Comparison of ENCODE assay signal across 9 cellular contexts in genomic region chr7:1503390-1503789, GRCh38. TPM values are rescaled to one million over a fixed set of nuclear protein-coding genes. Genes with fewer than 3 reads are reported as not detected.
DNase-seq lines count a peak whose midpoint lies in the region; ATAC-seq, FAIRE-seq and TF ChIP-seq lines count a peak whose summit lies in the region.
"Had no signal": no experiment of that assay in that cellular context is flagged by ENCODE, and none has a peak within 500 bp of the region (broad histone marks: within the 10 kb centered on the region; RNA-seq: fewer than 3 reads in every experiment).

No MANE protein-coding gene starts in this region.

- 16% methylated on average over 24 of the region's 24 CpGs for WGBS in A549 (ENCODE audit: missing lambda C conversion rate)
- WGBS in HUES64 = 32% methylated on average over 24 of the region's 24 CpGs

- TF ChIP-seq RAD21 in A549 (conservative IDR thresholded peaks at IDR 0.05 in 1 of 2, IDR thresholded peaks at IDR 0.05 in 1 of 2) = no peak

- H3K4me1 ChIP-seq in A549 (peaks cover 49% of the 10 kb centered on the region), HUES64 (ENCODE audit: insufficient read depth, low read length) (peaks cover 7% of the 10 kb centered on the region; the same call in 1 of the 2 replicates), mucosa of rectum (ENCODE audit: control insufficient read depth in 2 of 2, insufficient read depth in 2 of 2, low read length in 2 of 2) (peaks cover 11 to 16% of the 10 kb centered on the region in 2 donors)

- H3K27ac ChIP-seq in A549 (peak overlapping the region; percentile 87 to 98), HUES64 (ENCODE audit: low read depth, low read length) (no peak overlapping the region), mucosa of rectum (ENCODE audit: low read depth in 2 of 2, low read length in 2 of 2) (no peak overlapping the region)

- POLR2A ChIA-PET in A549 (lab: Yijun Ruan, JAX) = no interaction called here

- H3K9me3 ChIP-seq in A549 = no peaks in the 10 kb centered on the region
- no peaks in the 10 kb centered on the region for H3K9me3 ChIP-seq in HUES64 (ENCODE audit: insufficient read depth, low read depth, low read length)
- no peaks in the 10 kb centered on the region for H3K9me3 ChIP-seq in mucosa of rectum (ENCODE audit: control insufficient read depth in 2 of 2, low read length in 2 of 2)

- no peak for TF ChIP-seq CTCF in A549 (IDR thresholded peaks at IDR 0.05)
- no peak for TF ChIP-seq CTCF in cardiac fibroblast (IDR thresholded peaks at IDR 0.05; ENCODE audit: low read depth, low read length)

- H3K9ac ChIP-seq in HUES64 (ENCODE audit: low read depth, low read length) (peak overlapping the region; percentile 91), mucosa of rectum (ENCODE audit: low read depth in 1 of 2, low read length in 2 of 2) (peak overlapping the region; percentile 65 to 79)

- ATAC-seq in A549 = no peak
- ATAC-seq in GM21447 (IDR thresholded peaks at IDR 0.05; ENCODE audit: unreplicated experiment) = no peak
- no peak for ATAC-seq in HG03520 (IDR thresholded peaks at IDR 0.05; ENCODE audit: unreplicated experiment)

- H3K4me3 ChIP-seq in A549 (peak overlapping the region; percentile 93), HUES64 (ENCODE audit: low read length) (peak overlapping the region; percentile 98), cardiac fibroblast (replicated peaks in 1 of 2; ENCODE audit: low read depth in 2 of 2, low read length in 2 of 2) (peak overlapping the region; percentile 92 to 95), mucosa of rectum (ENCODE audit: low read length in 2 of 2) (peak overlapping the region; percentile 89 to 91)

- no peak for TF ChIP-seq EP300 in A549 (IDR thresholded peaks at IDR 0.05)

- peaks cover 38% of the 10 kb centered on the region for H3K36me3 ChIP-seq in HUES64 (ENCODE audit: insufficient read depth, low read length)
- peaks cover 12 to 26% of the 10 kb centered on the region in 2 donors for H3K36me3 ChIP-seq in mucosa of rectum (ENCODE audit: control insufficient read depth in 2 of 2, insufficient read depth in 2 of 2, low read length in 2 of 2)

- peak overlapping the region; percentile 91 for H3K4me2 ChIP-seq in A549

- CTCF ChIA-PET in A549 (lab: Yijun Ruan, JAX) = interaction anchor here (0.6 to 8.1 kb wide), 11 partner anchors 13 to 277 kb away, joined by 3 to 64 read pairs (median 4); partner anchors contain the start of gene TMEM184A

- DNase-seq in A549 (ENCODE audit: low read depth in 1 of 2, low spot score in 1 of 2) (no peak), cardiac fibroblast (ENCODE audit: low read depth in 2 of 2) (no peak), ureter (ENCODE audit: low spot score) (no peak), amygdala (lab: John Stamatoyannopoulos, UW) (no peak)
- DNase-seq: NCI-H526 had no signal

- H3K27me3 ChIP-seq in HUES64 (ENCODE audit: insufficient read depth, low read length) (no peaks in the 10 kb centered on the region), mucosa of rectum (ENCODE audit: control insufficient read depth in 2 of 2, insufficient read depth in 2 of 2, low read length in 2 of 2) (no peaks in the 10 kb centered on the region)

- FAIRE-seq in A549 (lab: Jason Lieb, UNC) = no peak

- no peak for TF ChIP-seq POLR2A in A549 (IDR thresholded peaks at IDR 0.05; ENCODE audit: low read length)

TF ChIP-seq in A549, 52 proteins besides CTCF, POLR2A, EP300 and RAD21:
- TF ChIP-seq CEBPB (IDR thresholded peaks at IDR 0.05) (no peak), NR3C1 (IDR thresholded peaks at IDR 0.05) (no peak), EHF (CRISPR knock-in tag; IDR thresholded peaks at IDR 0.05) (no peak), ELK1 (IDR thresholded peaks at IDR 0.05; ENCODE audit: low read depth, low read length) (no peak), MYC (IDR thresholded peaks at IDR 0.05; ENCODE audit: borderline replicate concordance, low read length) (no peak), ZFP36 (IDR thresholded peaks at IDR 0.05; ENCODE audit: borderline replicate concordance, partially characterized antibody) (peak; percentile 82), KDM5A (IDR thresholded peaks at IDR 0.05) (no peak)

RNA-seq across cellular contexts. Expression of gene INTS1, which starts 0.8 kb away (rescaled TPM):
- polyA plus RNA-seq in A549 (2011; rRNA removed) = 14.6 and 18.4 TPM in 2 replicates
- 50.9 and 73.0 TPM in 2 replicates for polyA plus RNA-seq in A549 (2012; cell fraction: cytosol; rRNA removed)
- polyA plus RNA-seq in A549 (2012; cell fraction: nucleus; rRNA removed) = 263 and 419 TPM in 2 replicates
- 48.0 to 48.7 TPM (median 48.1 TPM) in 3 replicates for polyA plus RNA-seq in A549 (2017; fragmentation: RNase III; extraction: RNeasy Plus Mini Kit Qiagen cat#74134 plus additional on column Dnase treatment)
- 28.4 and 51.5 TPM in 2 replicates for polyA minus RNA-seq in A549 (2011; rRNA and poly(A)+ RNA removed)
- 52.0 TPM for polyA plus RNA-seq in HUES64 (2013, experiment 1 of 2)
- 50.7 TPM for polyA plus RNA-seq in HUES64 (2013, experiment 2 of 2)
- 97.5 TPM for total RNA-seq in ureter

RNA-seq across cellular contexts. Expression of gene MAFK, which starts 27.1 kb away (rescaled TPM):
- 61.0 and 67.9 TPM in 2 replicates for polyA plus RNA-seq in A549 (2011; rRNA removed)
- polyA plus RNA-seq in A549 (2012; cell fraction: cytosol; rRNA removed) = 47.0 and 67.0 TPM in 2 replicates
- polyA plus RNA-seq in A549 (2012; cell fraction: nucleus; rRNA removed) = 433 and 488 TPM in 2 replicates
- polyA plus RNA-seq in A549 (2017; fragmentation: RNase III; extraction: RNeasy Plus Mini Kit Qiagen cat#74134 plus additional on column Dnase treatment) = 93.1 to 106 TPM (median 101 TPM) in 3 replicates
- polyA minus RNA-seq in A549 (2011; rRNA and poly(A)+ RNA removed) = 25.5 and 36.5 TPM in 2 replicates
- 5.4 TPM for polyA plus RNA-seq in HUES64 (2013, experiment 1 of 2)
- polyA plus RNA-seq in HUES64 (2013, experiment 2 of 2) = 5.5 TPM
- total RNA-seq in ureter = 34.6 TPM

RNA-seq across cellular contexts. Expression of gene MICALL2, which starts 44.1 kb away (rescaled TPM):
- 6.1 and 7.8 TPM in 2 replicates for polyA plus RNA-seq in A549 (2011; rRNA removed)
- polyA plus RNA-seq in A549 (2012; cell fraction: cytosol; rRNA removed) = 19.2 and 24.5 TPM in 2 replicates
- 120 and 162 TPM in 2 replicates for polyA plus RNA-seq in A549 (2012; cell fraction: nucleus; rRNA removed)
- polyA plus RNA-seq in A549 (2017; fragmentation: RNase III; extraction: RNeasy Plus Mini Kit Qiagen cat#74134 plus additional on column Dnase treatment) = 18.0 to 20.6 TPM (median 19.1 TPM) in 3 replicates
- 15.3 and 16.2 TPM in 2 replicates for polyA minus RNA-seq in A549 (2011; rRNA and poly(A)+ RNA removed)
- 5.9 TPM for polyA plus RNA-seq in HUES64 (2013, experiment 1 of 2)
- polyA plus RNA-seq in HUES64 (2013, experiment 2 of 2) = 5.6 TPM
- total RNA-seq in ureter = 54.7 TPM

RNA-seq across cellular contexts. Expression of gene TMEM184A, which starts 52.6 kb away (rescaled TPM):
- polyA plus RNA-seq in A549 (2011; rRNA removed) (18.4 and 22.0 TPM in 2 replicates), A549 (2017; fragmentation: RNase III; extraction: RNeasy Plus Mini Kit Qiagen cat#74134 plus additional on column Dnase treatment) (14.3 to 16.1 TPM (median 15.8 TPM) in 3 replicates)
- 22.6 and 32.6 TPM in 2 replicates for polyA plus RNA-seq in A549 (2012; cell fraction: cytosol; rRNA removed)
- 86.6 and 140 TPM in 2 replicates for polyA plus RNA-seq in A549 (2012; cell fraction: nucleus; rRNA removed)
- polyA minus RNA-seq in A549 (2011; rRNA and poly(A)+ RNA removed) = 51.8 and 53.5 TPM in 2 replicates
- polyA plus RNA-seq in HUES64 (2013, experiment 1 of 2) = 0.85 TPM
- 0.89 TPM for polyA plus RNA-seq in HUES64 (2013, experiment 2 of 2)
- total RNA-seq in ureter = 142 TPM

Comparison
In these comparisons a context has a peak if more than half of its experiments do, and no peak if none do; other contexts are left out.
1. H3K27ac ChIP-seq: peak in A549 (2 of 2); none in HUES64 (single experiment) and mucosa of rectum (0 of 2).
2. Peak in every context shown above with its lines, with median percentiles within 50 percentile points of each other: H3K4me3 ChIP-seq.